8 cellular contexts compared by ENCODE assay signal in genomic region chr18:5542393-5543035, GRCh38. TPM values are rescaled to one million over a fixed set of nuclear protein-coding genes. Genes with fewer than 3 reads are reported as not detected.
A peak's percentile ranks its signal among the peaks of the same experiment; 100 is the strongest.
DNase-seq lines count a peak whose midpoint lies in the region; ATAC-seq and TF ChIP-seq lines count a peak whose summit lies in the region.

No MANE protein-coding gene starts in this region.

- no peaks in the 10 kb centered on the region for H3K9me3 Mint-ChIP-seq in stimulated activated naive CD8-positive, alpha-beta T cell treated with anti-CD3 and anti-CD28 coated beads, Interleukin-15, amount 100 ng/mL, for 72 hours

- no peaks in the 10 kb centered on the region for H3K4me1 ChIP-seq in lower lobe of right lung

- intact Hi-C loops in lower lobe of right lung (cut with DNase I): no loop called here

- peaks cover 82% of the 10 kb centered on the region for H3K27me3 Mint-ChIP-seq in stimulated activated naive CD8-positive, alpha-beta T cell treated with anti-CD3 and anti-CD28 coated beads, Interleukin-15, amount 100 ng/mL, for 72 hours

- no peaks in the 10 kb centered on the region for H3K9me3 ChIP-seq in lower lobe of right lung

- peaks cover 11% of the 10 kb centered on the region for H3K27me3 ChIP-seq in lower lobe of right lung (ENCODE audit: low read depth)

- peak in 1 of 2 donors; percentile 10 for DNase-seq in stimulated activated naive CD8-positive, alpha-beta T cell treated with anti-CD3 and anti-CD28 coated beads, Interleukin-15, amount 100 ng/mL, for 72 hours
- DNase-seq in stimulated activated naive CD8-positive, alpha-beta T cell treated with anti-CD3 and anti-CD28 coated beads, Interleukin-15, Interleukin-2, amounts not matched to agents 100 U/mL and 50 U/mL, for 24 hours: no peak
- peak; percentile 61 for DNase-seq in lower lobe of right lung
- no peak for DNase-seq in NCI-H1048 (lab: John Stamatoyannopoulos, UW)
- no peak for DNase-seq in NCI-H1417 (lab: John Stamatoyannopoulos, UW)

- no peaks in the 10 kb centered on the region for H3K36me3 ChIP-seq in lower lobe of right lung

- peak overlapping the region; percentile 59 for H3K4me3 ChIP-seq in lower lobe of right lung

- peak overlapping the region; percentile 4 for H3K27ac ChIP-seq in cingulate gyrus (ENCODE audit: low read depth, low read length)
- H3K27ac ChIP-seq in lower lobe of right lung: peak overlapping the region; percentile 71

- peak overlapping the region; percentile 42 to 61 for H3K4me3 Mint-ChIP-seq in stimulated activated naive CD8-positive, alpha-beta T cell treated with anti-CD3 and anti-CD28 coated beads, Interleukin-15, amount 100 ng/mL, for 72 hours

- no peaks in the 10 kb centered on the region for H3K4me1 Mint-ChIP-seq in stimulated activated naive CD8-positive, alpha-beta T cell treated with anti-CD3 and anti-CD28 coated beads, Interleukin-15, amount 100 ng/mL, for 72 hours

- no peak for ATAC-seq in stimulated activated naive CD8-positive, alpha-beta T cell treated with anti-CD3 and anti-CD28 coated beads, Interleukin-15, amount 100 ng/mL, for 72 hours
- ATAC-seq in stimulated activated naive CD8-positive, alpha-beta T cell treated with anti-CD3 and anti-CD28 coated beads, Interleukin-15, Interleukin-2, amounts not matched to agents 100 U/mL and 50 U/mL, for 24 hours: no peak
- ATAC-seq in lower lobe of right lung (peak; percentile 12 to 41), GM21367 (IDR thresholded peaks at IDR 0.05; ENCODE audit: unreplicated experiment) (no peak), HG03139 (IDR thresholded peaks at IDR 0.05; ENCODE audit: unreplicated experiment) (no peak)

- no peak overlapping the region for H3K27ac Mint-ChIP-seq in stimulated activated naive CD8-positive, alpha-beta T cell treated with anti-CD3 and anti-CD28 coated beads, Interleukin-15, amount 100 ng/mL, for 72 hours

- TF ChIP-seq CTCF in lower lobe of right lung (IDR thresholded peaks at IDR 0.05): no peak

RNA-seq across cellular contexts. Expression of gene EPB41L3, which starts 1.3 kb away (rescaled TPM):
- total RNA-seq in lower lobe of right lung: 72.5 TPM

Comparison
In these comparisons a context has a peak if more than half of its experiments do, and no peak if none do; other contexts are left out.
1. ATAC-seq: peak in lower lobe of right lung (2 of 2); none in stimulated activated naive CD8-positive, alpha-beta T cell treated with anti-CD3 and anti-CD28 coated beads, Interleukin-15, amount 100 ng/mL, for 72 hours (single experiment), stimulated activated naive CD8-positive, alpha-beta T cell treated with anti-CD3 and anti-CD28 coated beads, Interleukin-15, Interleukin-2, amounts not matched to agents 100 U/mL and 50 U/mL, for 24 hours (single experiment), GM21367 (single experiment) and HG03139 (single experiment).